21 cellular contexts compared by ENCODE assay signal in genomic region chr7:134435161-134435920, GRCh38. TPM values are rescaled to one million over a fixed set of nuclear protein-coding genes. Genes with fewer than 3 reads are reported as not detected.
A peak's percentile ranks its signal among the peaks of the same experiment; 100 is the strongest.
DNase-seq lines count a peak whose midpoint lies in the region; ATAC-seq and TF ChIP-seq lines count a peak whose summit lies in the region.
"Had no signal": no experiment of that assay in that cellular context is flagged by ENCODE, and none has a peak within 500 bp of the region (broad histone marks: within the 10 kb centered on the region; RNA-seq: fewer than 3 reads in every experiment).

No MANE protein-coding gene starts in this region.

- peak overlapping the region; percentile 6 for H3K27ac Mint-ChIP-seq in Caco-2 (ENCODE audit: unreplicated experiment)
- peak overlapping the region in 1 of 10 donors; percentile 8 for H3K27ac Mint-ChIP-seq in naive thymus-derived CD8-positive, alpha-beta T cell

- no peak overlapping the region for H2AK5ac ChIP-seq in mesenchymal stem cell (ENCODE audit: low read length, severe bottlenecking)

- H3F3A ChIP-seq in PC-9 (ENCODE audit: insufficient read depth, low read depth) = peaks cover 71% of the 10 kb centered on the region

- H2AFZ ChIP-seq in PC-9 (no peak overlapping the region), mesenchymal stem cell (ENCODE audit: low read depth, low read length) (no peak overlapping the region)

- no peaks in the 10 kb centered on the region for H3K36me3 Mint-ChIP-seq in Caco-2 (ENCODE audit: insufficient read depth, unreplicated experiment)
- H3K36me3 Mint-ChIP-seq in naive thymus-derived CD8-positive, alpha-beta T cell = peaks cover 13 to 17% (median 16%) of the 10 kb centered on the region in 3 donors

- no peak overlapping the region for H2BK15ac ChIP-seq in mesenchymal stem cell (ENCODE audit: low read depth, poor library complexity, severe bottlenecking)

- H3K27me3 ChIP-seq in Caco-2 (replicated peaks; ENCODE audit: control insufficient read depth, insufficient read depth, low read length) = no peaks in the 10 kb centered on the region
- H3K27me3 ChIP-seq in PC-9 (ENCODE audit: insufficient read depth, low read depth) = no peaks in the 10 kb centered on the region
- H3K27me3 ChIP-seq in mesenchymal stem cell (ENCODE audit: control insufficient read depth in 1 of 2, insufficient read depth in 1 of 2, low read length in 2 of 2) = no peaks in the 10 kb centered on the region
- H3K27me3 ChIP-seq: tibial artery had no signal

- no peak overlapping the region for H3K4me3 ChIP-seq in Caco-2 (ENCODE audit: low read depth, low read length)
- H3K4me3 ChIP-seq in PC-9 = no peak overlapping the region
- H3K4me3 ChIP-seq in choroid plexus epithelial cell (ENCODE audit: low read depth, low read length) = no peak overlapping the region
- H3K4me3 ChIP-seq in mesenchymal stem cell (ENCODE audit: insufficient read depth in 1 of 2, low read depth in 1 of 2, low read length in 2 of 2) = no peak overlapping the region
- H3K4me3 ChIP-seq: left lung, mucosa of descending colon, tibial artery had no signal

- intact Hi-C loops in Caco-2 (cut with micrococcal nuclease; ENCODE audit: unreplicated experiment) = loop anchor here (10.0 kb wide), 1 partner anchor 509 kb away; no protein-coding TSS in a partner anchor
- intact Hi-C loops in PC-9 (cut with micrococcal nuclease; ENCODE audit: unreplicated experiment) = loop anchor here (1.0 to 5.0 kb wide), 2 partner anchors 24 to 737 kb away; partner anchors contain the start of genes AKR1B1 and CYREN

- no peak overlapping the region for H2BK5ac ChIP-seq in mesenchymal stem cell (ENCODE audit: low read depth, low read length, poor library complexity, severe bottlenecking)

- H3K9ac ChIP-seq in mesenchymal stem cell (ENCODE audit: low read length) = peak overlapping the region; percentile 21
- H3K9ac ChIP-seq: KMS-11 had no signal

- H3K23ac ChIP-seq in mesenchymal stem cell (ENCODE audit: low read length in 2 of 2) = no peak overlapping the region

- H3K36me3 ChIP-seq in Caco-2 (ENCODE audit: control insufficient read depth, insufficient read depth, low read length) (no peaks in the 10 kb centered on the region), PC-9 (ENCODE audit: low read depth) (peaks cover 3% of the 10 kb centered on the region), mesenchymal stem cell (ENCODE audit: control insufficient read depth in 1 of 2, insufficient read depth in 2 of 2, low read depth in 1 of 2, low read length in 2 of 2) (peaks cover 5 to 20% of the 10 kb centered on the region in 2 experiments)
- H3K36me3 ChIP-seq: left lung had no signal

- H3K27ac ChIP-seq in PC-9 (peak overlapping the region; percentile 90), mesenchymal stem cell (ENCODE audit: low read length, poor library complexity, severe bottlenecking) (no peak overlapping the region)
- H3K27ac ChIP-seq: KMS-11, left lung, tibial artery had no signal

- no peak overlapping the region for H3K4ac ChIP-seq in mesenchymal stem cell (ENCODE audit: low read depth in 1 of 2, low read length in 2 of 2)

- H3K27me3 Mint-ChIP-seq in Caco-2 (ENCODE audit: insufficient read depth, unreplicated experiment) = no peaks in the 10 kb centered on the region
- no peaks in the 10 kb centered on the region for H3K27me3 Mint-ChIP-seq in naive thymus-derived CD8-positive, alpha-beta T cell

- no peaks in the 10 kb centered on the region for H3K9me2 ChIP-seq in PC-9 (ENCODE audit: insufficient read depth)

- no peak overlapping the region for H3K14ac ChIP-seq in mesenchymal stem cell (ENCODE audit: low read length in 2 of 2)

- BruUV-seq in Caco-2 (replicated peaks; lab: Mats Ljungman, UMichigan) (no TSS peak), PC-9 (replicated peaks; lab: Mats Ljungman, UMichigan) (no TSS peak)

- no peaks in the 10 kb centered on the region for H3K79me1 ChIP-seq in mesenchymal stem cell (replicated peaks; ENCODE audit: low read length, poor library complexity, severe bottlenecking)

- POLR2A ChIA-PET in Caco-2 (lab: Charles Lee) (interaction anchor here (0.6 kb wide), 1 partner anchor 1227 kb away, joined by 3 read pairs; the partner anchor contains the start of gene STMP1), PC-9 (lab: Charles Lee; ENCODE audit: unreplicated experiment) (interaction anchor here (0.6 to 1.0 kb wide), 4 partner anchors 22 to 92 kb away, joined by 3 to 11 read pairs (median 8); partner anchors contain the start of gene AKR1B10)
- POLR2A ChIA-PET in naive thymus-derived CD8-positive, alpha-beta T cell (lab: Charles Lee) = no interaction called here

- no peak overlapping the region for H2BK120ac ChIP-seq in mesenchymal stem cell (ENCODE audit: low read depth, low read length)

- no peaks in the 10 kb centered on the region for H3K9me3 ChIP-seq in Caco-2
- peaks cover 27% of the 10 kb centered on the region for H3K9me3 ChIP-seq in PC-9 (ENCODE audit: insufficient read depth, low read depth)
- H3K9me3 ChIP-seq in mesenchymal stem cell (ENCODE audit: control insufficient read depth, low read length) = peaks cover 18% of the 10 kb centered on the region
- H3K9me3 ChIP-seq: mucosa of descending colon, tibial artery had no signal

- TF ChIP-seq CTCF in Caco-2 (IDR thresholded peaks at IDR 0.05; ENCODE audit: insufficient read depth in 1 of 2, low read depth in 1 of 2, low read length in 1 of 2, severe bottlenecking in 1 of 2, unreplicated experiment in 1 of 2) = no peak
- no peak for TF ChIP-seq CTCF in PC-9 (conservative IDR thresholded peaks at IDR 0.05)
- no peak for TF ChIP-seq CTCF in choroid plexus epithelial cell (conservative IDR thresholded peaks at IDR 0.05; ENCODE audit: low read depth, low read length)

- H3K4me2 ChIP-seq in PC-9 (peak overlapping the region; percentile 22), mesenchymal stem cell (ENCODE audit: low read length, poor library complexity, severe bottlenecking) (no peak overlapping the region)
- H3K4me2 ChIP-seq: KMS-11 had no signal

- H2BK12ac ChIP-seq in mesenchymal stem cell (ENCODE audit: low read length in 2 of 2) = no peak overlapping the region

- peaks cover 4% of the 10 kb centered on the region; the same call in 1 of the 2 replicates for H3K79me2 ChIP-seq in PC-9 (ENCODE audit: low read depth)

- H3K18ac ChIP-seq in mesenchymal stem cell (ENCODE audit: low read depth in 1 of 2, low read length in 2 of 2) = no peak overlapping the region

- DNase-seq in Caco-2 (peak in 1 of 2 experiments; percentile 43), PC-9 (peak; percentile 43 to 99), choroid plexus epithelial cell (ENCODE audit: low read depth) (peak; percentile 70), mesenchymal stem cell (no peak), NCI-H2107 treated with DMSO at 0.1 percent for 48 hours (lab: John Stamatoyannopoulos, UW; ENCODE audit: unreplicated experiment) (no peak)
- no peak for DNase-seq in naive thymus-derived CD8-positive, alpha-beta T cell
- DNase-seq: activated CD4-positive, alpha-beta T cell treated with anti-CD3 and anti-CD28 coated beads for 48 hours; activated CD8-positive, alpha-beta memory T cell treated with anti-CD3 and anti-CD28 coated beads, Interleukin-2, amount 50 U/mL, for 4 hours; activated effector memory CD4-positive, alpha-beta T cell treated with anti-CD3 and anti-CD28 coated beads, Interleukin-2, amount 50 U/mL, for 16 hours; anterior cingulate cortex; DMS79 treated with DMSO at 0.1 percent for 48 hours; left lung; mucosa of descending colon; NCI-H774; stimulated activated naive CD4-positive, alpha-beta T cell; tibial artery had no signal

- H4K20me1 ChIP-seq in PC-9 (ENCODE audit: insufficient read depth) = no peaks in the 10 kb centered on the region

- peaks cover 17% of the 10 kb centered on the region for H3K4me1 Mint-ChIP-seq in Caco-2 (ENCODE audit: low read depth, unreplicated experiment)
- H3K4me1 Mint-ChIP-seq in naive thymus-derived CD8-positive, alpha-beta T cell = peaks cover 7 to 22% (median 10%) of the 10 kb centered on the region in 4 donors

- no peak overlapping the region for H4K8ac ChIP-seq in mesenchymal stem cell (ENCODE audit: low read length)

- H3K4me3 Mint-ChIP-seq in Caco-2 (ENCODE audit: unreplicated experiment) = no peak overlapping the region
- H3K4me3 Mint-ChIP-seq in naive thymus-derived CD8-positive, alpha-beta T cell = no peak overlapping the region

- peaks cover 19% of the 10 kb centered on the region for H3K4me1 ChIP-seq in Caco-2
- H3K4me1 ChIP-seq in PC-9 (replicated peaks; ENCODE audit: insufficient read depth) = peaks cover 48% of the 10 kb centered on the region
- peaks cover 7% of the 10 kb centered on the region for H3K4me1 ChIP-seq in mesenchymal stem cell (ENCODE audit: control insufficient read depth, insufficient read depth, low read depth, low read length)

- ATAC-seq in HG03469 (IDR thresholded peaks at IDR 0.05; ENCODE audit: unreplicated experiment) = no peak
- no peak for ATAC-seq in HG03280 (IDR thresholded peaks at IDR 0.05; ENCODE audit: unreplicated experiment)
- ATAC-seq in naive thymus-derived CD8-positive, alpha-beta T cell = no peak
- ATAC-seq: HCT116, left lung, mucosa of descending colon, SK-N-SH treated with all-trans-retinoic acid at 6 μM for 48 hours had no signal

- 90% methylated on average over 11 of the region's 12 CpGs for WGBS in mesenchymal stem cell

- no peaks in the 10 kb centered on the region for H3K9me3 Mint-ChIP-seq in Caco-2 (ENCODE audit: unreplicated experiment)
- peaks cover 0 to 16% (median 5%) of the 10 kb centered on the region in 9 donors for H3K9me3 Mint-ChIP-seq in naive thymus-derived CD8-positive, alpha-beta T cell

- no peak overlapping the region for H4K91ac ChIP-seq in mesenchymal stem cell (ENCODE audit: low read length)

- CTCF ChIA-PET in Caco-2 (lab: Charles Lee) = interaction anchor here (0.6 kb wide), 1 partner anchor 15 kb away, joined by 3 read pairs; no protein-coding TSS in a partner anchor
- CTCF ChIA-PET in PC-9 (lab: Charles Lee) = interaction anchor here (1.0 to 1.4 kb wide), 3 partner anchors 45 to 79 kb away, joined by 3 to 5 read pairs (median 4); no protein-coding TSS in a partner anchor

RNA-seq across cellular contexts. Expression of gene AKR1B1, which starts 23.6 kb away (rescaled TPM):
- total RNA-seq in Caco-2 (2022) (58.6 and 62.8 TPM in 2 replicates), PC-9 (2021) (1,009 and 1,328 TPM in 2 replicates)
- 236 TPM for polyA plus RNA-seq in mesenchymal stem cell (2013, experiment 1 of 2)
- 247 TPM for polyA plus RNA-seq in mesenchymal stem cell (2013, experiment 2 of 2)
- total RNA-seq in naive thymus-derived CD8-positive, alpha-beta T cell = 100 to 1,000 TPM; 130 to 134 TPM
- 100 to 1,000 TPM; 181 to 202 (median 181) TPM for polyA plus RNA-seq in naive thymus-derived CD8-positive, alpha-beta T cell

Comparison
In these comparisons a context has a peak if more than half of its experiments do, and no peak if none do; other contexts are left out.
1. DNase-seq: peak in PC-9 (2 of 2) and choroid plexus epithelial cell (single experiment); none in mesenchymal stem cell (single experiment), naive thymus-derived CD8-positive, alpha-beta T cell (0 of 10) and NCI-H2107 treated with DMSO at 0.1 percent for 48 hours (single experiment).